ENCODE assay signal across 1 cellular context in genomic region chr5:427415-428087, GRCh38.
TF ChIP-seq lines count a peak whose summit lies in the region.

No MANE protein-coding gene starts in this region.

TF ChIP-seq in WTC11, 78 proteins besides CTCF, POLR2A, EP300 and RAD21:
- no peak for TF ChIP-seq E2F1 (CRISPR knock-in tag; IDR thresholded peaks at IDR 0.05)
- no peak for TF ChIP-seq ATF3 (CRISPR knock-in tag; conservative IDR thresholded peaks at IDR 0.05)
- no peak for TF ChIP-seq ZNF263 (CRISPR knock-in tag; IDR thresholded peaks at IDR 0.05; ENCODE audit: low read depth)
- TF ChIP-seq PREB (CRISPR knock-in tag; IDR thresholded peaks at IDR 0.05; ENCODE audit: borderline replicate concordance): no peak
- TF ChIP-seq RORB (CRISPR knock-in tag; IDR thresholded peaks at IDR 0.05): no peak
- no peak for TF ChIP-seq CDX4 (CRISPR knock-in tag; IDR thresholded peaks at IDR 0.05; ENCODE audit: borderline replicate concordance)
- TF ChIP-seq ZNF512 (CRISPR knock-in tag; IDR thresholded peaks at IDR 0.05; ENCODE audit: borderline replicate concordance): no peak
- no peak for TF ChIP-seq HMGA2 (CRISPR knock-in tag; IDR thresholded peaks at IDR 0.05)
- TF ChIP-seq MYBL2 (CRISPR knock-in tag; IDR thresholded peaks at IDR 0.05): no peak
